ENCODE assay signal across 8 cellular contexts in genomic region chr14:91211017-91211416, GRCh38. TPM values are rescaled to one million over a fixed set of nuclear protein-coding genes. Genes with fewer than 3 reads are reported as not detected.
"Had no signal": no experiment of that assay in that cellular context is flagged by ENCODE, and none has a peak within 500 bp of the region (broad histone marks: within the 10 kb centered on the region; RNA-seq: fewer than 3 reads in every experiment).

No MANE protein-coding gene starts in this region.

- H3K27me3 Mint-ChIP-seq: IgD-negative memory B cell had no signal

- H3K4me3 ChIP-seq: GM23338 had no signal

- H3K27ac Mint-ChIP-seq: GM23338, H9, HFFc6, IgD-negative memory B cell had no signal

- H3K27ac ChIP-seq: HL-60 had no signal

- ATAC-seq: GM23338, HepG2 had no signal

- DNase-seq: H9, HCEC 1CT, HFFc6, KBM-7 had no signal

- H3K4me1 Mint-ChIP-seq: H9 had no signal

- H3K4me3 Mint-ChIP-seq: GM23338, H9, HFFc6, IgD-negative memory B cell had no signal

- H3K9me3 Mint-ChIP-seq: GM23338, HFFc6, IgD-negative memory B cell had no signal

RNA-seq across cellular contexts. Expression of gene GPR68, which starts 33.5 kb away (rescaled TPM):
- total RNA-seq: HepG2 had no signal
